ENCODE assay signal across 20 cellular contexts in genomic region chr17:43028221-43028861, GRCh38. TPM values are rescaled to one million over a fixed set of nuclear protein-coding genes. Genes with fewer than 3 reads are reported as not detected.
DNase-seq lines count a peak whose midpoint lies in the region; ATAC-seq and TF ChIP-seq lines count a peak whose summit lies in the region.
"Had no signal": no experiment of that assay in that cellular context is flagged by ENCODE, and none has a peak within 500 bp of the region (broad histone marks: within the 10 kb centered on the region; RNA-seq: fewer than 3 reads in every experiment).

No MANE protein-coding gene starts in this region.

- H3K9me3 Mint-ChIP-seq in CD4-positive, alpha-beta T cell: no peaks in the 10 kb centered on the region

- H2AFZ ChIP-seq in osteoblast (ENCODE audit: low read length): no peak overlapping the region

- CTCF ChIA-PET in CD4-positive, alpha-beta T cell (lab: Charles Lee): no interaction called here

- H3K79me2 ChIP-seq in osteoblast (ENCODE audit: insufficient read depth, low read length): no peaks in the 10 kb centered on the region

- no peak overlapping the region for H3K4me3 ChIP-seq in SJCRH30
- H3K4me3 ChIP-seq in osteoblast (ENCODE audit: insufficient read depth, low read length): no peak overlapping the region
- H3K4me3 ChIP-seq: BLaER1 treated with 17β-estradiol and CSF1 and Interleukin-3, amounts not matched to agents 10 nM and 100 nM had no signal

- peaks cover 9% of the 10 kb centered on the region for H3K4me1 Mint-ChIP-seq in CD4-positive, alpha-beta T cell (ENCODE audit: low read depth)

- TF ChIP-seq CTCF in CD4-positive, alpha-beta T cell (IDR thresholded peaks at IDR 0.05): no peak
- no peak for TF ChIP-seq CTCF in osteoblast (IDR thresholded peaks at IDR 0.05; ENCODE audit: extremely low read depth, low read depth, low read length)

- H4K20me1 ChIP-seq in osteoblast (ENCODE audit: insufficient read depth, low read length): no peaks in the 10 kb centered on the region
- H4K20me1 ChIP-seq: BLaER1 treated with 17β-estradiol and CSF1 and Interleukin-3, amounts not matched to agents 10 nM and 100 nM had no signal

- peaks cover 9% of the 10 kb centered on the region for H3K4me1 ChIP-seq in SJCRH30
- H3K4me1 ChIP-seq in osteoblast (ENCODE audit: insufficient read depth, low read length): peaks cover 3% of the 10 kb centered on the region

- peak overlapping the region; percentile 65 for H3K4me3 Mint-ChIP-seq in CD4-positive, alpha-beta T cell

- H3K27me3 Mint-ChIP-seq in CD4-positive, alpha-beta T cell: no peaks in the 10 kb centered on the region

- POLR2A ChIA-PET in CD4-positive, alpha-beta T cell (lab: Charles Lee): interaction anchor here (0.6 kb wide), 1 partner anchor 207 kb away, joined by 3 read pairs; no protein-coding TSS in a partner anchor

- H3K4me2 ChIP-seq in osteoblast (ENCODE audit: insufficient read depth, low read length): no peak overlapping the region
- H3K4me2 ChIP-seq: BLaER1 treated with 17β-estradiol and CSF1 and Interleukin-3, amounts not matched to agents 10 nM and 100 nM had no signal

- H3K27ac Mint-ChIP-seq in CD4-positive, alpha-beta T cell: no peak overlapping the region

- H3K27ac ChIP-seq in CD4-positive, alpha-beta T cell (ENCODE audit: low read depth, low read length): no peak overlapping the region
- H3K27ac ChIP-seq in SJCRH30 (peak overlapping the region; percentile 9; the same call in 1 of the 2 replicates), osteoblast (ENCODE audit: low read depth, low read length) (no peak overlapping the region)
- H3K27ac ChIP-seq: brain microvascular endothelial cell, epithelial cell of prostate had no signal

- no peaks in the 10 kb centered on the region for H3K9me3 ChIP-seq in CD4-positive, alpha-beta T cell (ENCODE audit: control insufficient read depth, low read length)
- H3K9me3 ChIP-seq in SJCRH30 (replicated peaks) (no peaks in the 10 kb centered on the region), osteoblast (ENCODE audit: low read depth, low read length) (no peaks in the 10 kb centered on the region)
- H3K9me3 ChIP-seq: BLaER1 treated with 17β-estradiol and CSF1 and Interleukin-3, amounts not matched to agents 10 nM and 100 nM had no signal

- DNase-seq in CD4-positive, alpha-beta T cell: no peak
- DNase-seq in SJCRH30: peak; percentile 65 to 67
- DNase-seq in osteoblast (ENCODE audit: insufficient read length, low spot score, missing footprints): peak; percentile 6
- no peak for DNase-seq in T-helper 1 cell
- DNase-seq in ACHN: no peak
- no peak for DNase-seq in NCI-H748 (lab: John Stamatoyannopoulos, UW; ENCODE audit: unreplicated experiment)
- DNase-seq: activated CD4-positive, alpha-beta T cell treated with anti-CD3 and anti-CD28 coated beads for 1 hour; activated gamma-delta T cell; activated T-cell treated with anti-CD3 and anti-CD28 coated beads, Interleukin-2, amount 50 U/mL, for 1 hour; brain microvascular endothelial cell; HCEC 1CT; head of caudate nucleus; NCI-H1048; NCI-H1694 treated with DMSO at 0.1 percent for 48 hours; NCI-H2171; NCI-H524; small intestine; stimulated activated CD4-positive, alpha-beta T cell treated with anti-CD3 and anti-CD28 coated beads, Interleukin-2, amount 100 ng/mL, for 24 hours had no signal

- in situ Hi-C loops in ACHN (cut with HindIII; ENCODE audit: low pct_ligation_motif_present, low pct_unique_long_range_greater_than_20kb, low sequenced_read_pairs): no loop called here

- no peaks in the 10 kb centered on the region for H3K36me3 Mint-ChIP-seq in CD4-positive, alpha-beta T cell (ENCODE audit: low read depth)

- no peaks in the 10 kb centered on the region for H3K36me3 ChIP-seq in SJCRH30
- no peaks in the 10 kb centered on the region for H3K36me3 ChIP-seq in osteoblast (ENCODE audit: insufficient read depth, low read length)
- H3K36me3 ChIP-seq: BLaER1 treated with 17β-estradiol and CSF1 and Interleukin-3, amounts not matched to agents 10 nM and 100 nM; brain microvascular endothelial cell had no signal

- no peaks in the 10 kb centered on the region for H3K27me3 ChIP-seq in CD4-positive, alpha-beta T cell (ENCODE audit: control insufficient read depth, insufficient read depth, low read length)
- peaks cover 5% of the 10 kb centered on the region; the same call in 1 of the 2 replicates for H3K27me3 ChIP-seq in SJCRH30
- H3K27me3 ChIP-seq in osteoblast (ENCODE audit: insufficient read depth, low read length): no peaks in the 10 kb centered on the region
- H3K27me3 ChIP-seq: brain microvascular endothelial cell had no signal

- intact Hi-C loops in CD4-positive, alpha-beta T cell (cut with DNase I, micrococcal nuclease): loop anchor here (5.0 to 10.0 kb wide), 3 partner anchors 96 to 139 kb away; partner anchors contain the start of gene BRCA1 (in 2 of the 2)

- no peak for ATAC-seq in CD4-positive, alpha-beta T cell (ENCODE audit: poor library complexity)

RNA-seq across cellular contexts. Expression of gene RND2, which starts 3.3 kb away (rescaled TPM):
- under 1 TPM; 0.27 to 0.28 TPM for total RNA-seq in CD4-positive, alpha-beta T cell
- 0.68 and 0.79 TPM in 2 replicates for total RNA-seq in SJCRH30 (2014; rRNA removed; shearing (Covaris generic))
- total RNA-seq in osteoblast: 0.29 and 0.36 TPM in 2 replicates

RNA-seq across cellular contexts. Expression of gene VAT1, which starts 6.2 kb away (rescaled TPM):
- 10 to 100 TPM; 27.5 to 27.6 TPM for total RNA-seq in CD4-positive, alpha-beta T cell
- total RNA-seq in SJCRH30 (2014; rRNA removed; shearing (Covaris generic)): 32.5 and 34.9 TPM in 2 replicates
- 441 and 449 TPM in 2 replicates for total RNA-seq in osteoblast

RNA-seq across cellular contexts. Expression of gene IFI35, which starts 21.8 kb away (rescaled TPM):
- total RNA-seq in CD4-positive, alpha-beta T cell: 10 to 100 TPM; 23.0 to 24.7 TPM
- total RNA-seq in SJCRH30 (2014; rRNA removed; shearing (Covaris generic)): 0.33 TPM in 1 of 2 replicates, not detected in the other
- total RNA-seq in osteoblast: 28.6 and 45.2 TPM in 2 replicates

RNA-seq across cellular contexts. Expression of gene RPL27, which starts 30.1 kb away (rescaled TPM):
- total RNA-seq in CD4-positive, alpha-beta T cell: 1,000 to 10,000 TPM; 1,923 to 1,951 TPM
- 3,033 and 3,236 TPM in 2 replicates for total RNA-seq in SJCRH30 (2014; rRNA removed; shearing (Covaris generic))
- total RNA-seq in osteoblast: 878 and 1,256 TPM in 2 replicates

RNA-seq across cellular contexts. Expression of gene RUNDC1, which starts 48.0 kb away (rescaled TPM):
- 10 to 100 TPM; 11.6 to 11.7 TPM for total RNA-seq in CD4-positive, alpha-beta T cell
- 10.8 and 11.9 TPM in 2 replicates for total RNA-seq in SJCRH30 (2014; rRNA removed; shearing (Covaris generic))
- 8.8 and 10.1 TPM in 2 replicates for total RNA-seq in osteoblast

Comparison
In these comparisons a context has a peak if more than half of its experiments do, and no peak if none do; other contexts are left out.
1. DNase-seq: peak in SJCRH30 (2 of 2) and osteoblast (single experiment); none in CD4-positive, alpha-beta T cell (0 of 10), T-helper 1 cell (0 of 5), ACHN (single experiment) and NCI-H748 (single experiment).
2. RNA of gene VAT1, which starts 6.2 kb away (total RNA-seq): 441 to 449 TPM in osteoblast; 32.5 to 34.9 TPM in SJCRH30 and 27.5 to 27.6 TPM in CD4-positive, alpha-beta T cell; every median in the first group is over 10 times any median in the second.
3. RNA of gene IFI35, which starts 21.8 kb away (total RNA-seq): 28.6 to 45.2 TPM in osteoblast and 23.0 to 24.7 TPM in CD4-positive, alpha-beta T cell; 0.33 TPM in SJCRH30; every median in the first group is over 10 times any median in the second.